ENCODE assay signal across 8 cellular contexts in the genomic region with DNA sequence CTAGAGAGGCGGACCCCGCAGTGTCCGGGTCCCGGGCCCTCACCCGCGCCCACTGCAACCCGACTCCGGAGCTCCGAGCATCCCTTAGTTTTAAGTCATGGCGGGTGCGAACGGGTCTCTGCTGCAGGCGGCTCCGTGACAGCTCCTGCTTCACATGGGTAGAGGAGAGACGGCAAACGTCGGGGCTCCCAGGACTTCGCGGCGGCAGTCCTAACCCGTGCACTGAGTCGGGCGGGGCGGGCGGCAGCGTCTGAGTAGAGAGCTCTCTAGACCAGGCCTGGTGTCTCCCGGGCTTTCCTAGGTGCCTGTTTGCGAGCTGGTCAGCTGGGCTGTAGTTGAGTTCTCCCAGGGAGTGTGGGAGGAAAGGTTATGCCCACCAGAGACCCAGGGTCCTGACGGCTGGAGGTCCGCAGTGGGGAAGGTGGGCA. TPM values are rescaled to one million over a fixed set of nuclear protein-coding genes. Genes with fewer than 3 reads are reported as not detected.
DNase-seq lines count a peak whose midpoint lies in the region; ATAC-seq and TF ChIP-seq lines count a peak whose summit lies in the region.

No MANE protein-coding gene starts in this region.

- no peaks in the 10 kb centered on the region for H3K27me3 ChIP-seq in WERI-Rb-1 (ENCODE audit: insufficient read depth, low read depth, severe bottlenecking)
- no peaks in the 10 kb centered on the region for H3K27me3 ChIP-seq in right atrium auricular region
- H3K27me3 ChIP-seq in smooth muscle cell (ENCODE audit: low read depth) = no peaks in the 10 kb centered on the region

- H3K4me3 ChIP-seq in WERI-Rb-1 (ENCODE audit: low read depth, low read length) = peak overlapping the region; percentile 69
- H3K4me3 ChIP-seq in right atrium auricular region = peak overlapping the region; percentile 70 to 97
- H3K4me3 ChIP-seq in smooth muscle cell = peak overlapping the region; percentile 88

- H3K9me3 ChIP-seq in WERI-Rb-1 (ENCODE audit: severe bottlenecking) (no peaks in the 10 kb centered on the region), right atrium auricular region (no peaks in the 10 kb centered on the region), smooth muscle cell (replicated peaks; ENCODE audit: low read depth) (no peaks in the 10 kb centered on the region)

- 2% methylated on average over 30 of the region's 30 CpGs for WGBS in smooth muscle cell (ENCODE audit: low lambda C conversion rate)

- H3K4me2 ChIP-seq in smooth muscle cell = peak overlapping the region; percentile 99

- H3K27ac ChIP-seq in WERI-Rb-1 (peak overlapping the region; percentile 30), right atrium auricular region (peak overlapping the region; percentile 74 to 82), smooth muscle cell (ENCODE audit: low read depth) (no peak overlapping the region)

- peak overlapping the region; percentile 65 for H3K9ac ChIP-seq in smooth muscle cell (ENCODE audit: low read depth)

- H3K4me1 ChIP-seq in right atrium auricular region (peaks cover 0 to 54% of the 10 kb centered on the region in 2 donors), smooth muscle cell (ENCODE audit: low read depth) (peaks cover 13% of the 10 kb centered on the region)

- H3K79me2 ChIP-seq in smooth muscle cell (ENCODE audit: low read depth) = peaks cover 33% of the 10 kb centered on the region

- ATAC-seq in GM18502 (IDR thresholded peaks at IDR 0.05; ENCODE audit: poor library complexity, unreplicated experiment) (no peak), HG03442 (IDR thresholded peaks at IDR 0.05; ENCODE audit: unreplicated experiment) (no peak)

- no peaks in the 10 kb centered on the region for H3F3A ChIP-seq in smooth muscle cell (ENCODE audit: low read depth)

- H4K20me1 ChIP-seq in smooth muscle cell (ENCODE audit: low read depth) = peaks cover 3% of the 10 kb centered on the region

- H2AFZ ChIP-seq in smooth muscle cell (ENCODE audit: low read depth) = peak overlapping the region; percentile 77

- peaks cover 39% of the 10 kb centered on the region for H3K36me3 ChIP-seq in WERI-Rb-1
- H3K36me3 ChIP-seq in right atrium auricular region = peaks cover 3% of the 10 kb centered on the region
- H3K36me3 ChIP-seq in smooth muscle cell (ENCODE audit: low read depth) = no peaks in the 10 kb centered on the region

- DNase-seq in NCI-H748 (lab: John Stamatoyannopoulos, UW; ENCODE audit: unreplicated experiment) = peak; percentile 37
- DNase-seq in NCI-H748 treated with DMSO at 0.1 percent for 48 hours (lab: John Stamatoyannopoulos, UW) = no peak
- no peak for DNase-seq in WERI-Rb-1
- no peak for DNase-seq in right atrium auricular region (ENCODE audit: low spot score)
- DNase-seq in smooth muscle cell (lab: John Stamatoyannopoulos, UW; ENCODE audit: unreplicated experiment) = no peak
- DNase-seq in medulla oblongata (ENCODE audit: extremely low spot score) = no peak

- TF ChIP-seq CTCF in WERI-Rb-1 (IDR thresholded peaks at IDR 0.05; ENCODE audit: low read depth, low read length) (no peak), right atrium auricular region (IDR thresholded peaks at IDR 0.05) (no peak), smooth muscle cell (IDR thresholded peaks at IDR 0.05; ENCODE audit: borderline replicate concordance, insufficient read depth, poor library complexity, severe bottlenecking) (no peak)

RNA-seq across cellular contexts. Expression of gene TSC2, which starts 0.3 kb away (rescaled TPM):
- total RNA-seq in right atrium auricular region (10 to 100 TPM; 42.4 to 43.2 TPM), smooth muscle cell (29.7 and 64.5 TPM in 2 replicates)
- polyA plus RNA-seq in smooth muscle cell = 74.7 and 110 TPM in 2 replicates

RNA-seq across cellular contexts. Expression of gene NTHL1, which starts 0.5 kb away (rescaled TPM):
- total RNA-seq in right atrium auricular region (10 to 100 TPM; 10.3 to 17.7 TPM), smooth muscle cell (14.6 and 23.8 TPM in 2 replicates)
- polyA plus RNA-seq in smooth muscle cell = 36.5 and 39.3 TPM in 2 replicates

RNA-seq across cellular contexts. Expression of gene NHERF2, which starts 21.4 kb away (rescaled TPM):
- total RNA-seq in right atrium auricular region (100 to 1,000 TPM; 187 to 213 TPM), smooth muscle cell (14.4 and 21.8 TPM in 2 replicates)
- 40.2 and 56.8 TPM in 2 replicates for polyA plus RNA-seq in smooth muscle cell

RNA-seq across cellular contexts. Expression of gene NPW, which starts 28.5 kb away (rescaled TPM):
- total RNA-seq in right atrium auricular region = not detected
- total RNA-seq in smooth muscle cell = 13.1 and 30.9 TPM in 2 replicates
- polyA plus RNA-seq in smooth muscle cell = 185 and 193 TPM in 2 replicates

RNA-seq across cellular contexts. Expression of gene ZNF598, which starts 38.5 kb away (rescaled TPM):
- 10 to 100 TPM; 11.4 to 19.9 TPM for total RNA-seq in right atrium auricular region
- 23.2 and 27.2 TPM in 2 replicates for total RNA-seq in smooth muscle cell
- 27.9 and 32.7 TPM in 2 replicates for polyA plus RNA-seq in smooth muscle cell
